8 cellular contexts compared by ENCODE assay signal in genomic region chr17:44115585-44116415, GRCh38. TPM values are rescaled to one million over a fixed set of nuclear protein-coding genes. Genes with fewer than 3 reads are reported as not detected.
A peak's percentile ranks its signal among the peaks of the same experiment; 100 is the strongest.
DNase-seq lines count a peak whose midpoint lies in the region; ATAC-seq, FAIRE-seq and TF ChIP-seq lines count a peak whose summit lies in the region.

No MANE protein-coding gene starts in this region.

- H3K9me2 ChIP-seq in PC-9 (ENCODE audit: insufficient read depth), result no peaks in the 10 kb centered on the region

- peaks cover 8% of the 10 kb centered on the region; the same call in 1 of the 2 replicates for H3F3A ChIP-seq in PC-9 (ENCODE audit: insufficient read depth, low read depth)

- peaks cover 17% of the 10 kb centered on the region for H3K4me1 Mint-ChIP-seq in activated CD4-positive, alpha-beta T cell treated with anti-CD3 and anti-CD28 coated beads, Interleukin-2, amount 10 ng/mL, durations not matched to agents 7 days and 5 days

- POLR2A ChIA-PET in activated CD4-positive, alpha-beta T cell treated with anti-CD3 and anti-CD28 coated beads, Interleukin-2, amount 10 ng/mL, durations not matched to agents 7 days and 5 days (lab: Charles Lee), result no interaction called here
- POLR2A ChIA-PET in PC-9 (lab: Charles Lee; ENCODE audit: unreplicated experiment), result interaction anchor here (0.6 kb wide), 1 partner anchor 34 kb away, joined by 7 read pairs; no protein-coding TSS in a partner anchor

- no peak for FAIRE-seq in pancreas (lab: Jason Lieb, UNC)

- H3K4me1 ChIP-seq in PC-9 (replicated peaks; ENCODE audit: insufficient read depth) (peaks cover 16% of the 10 kb centered on the region), pancreas (peaks cover 9 to 17% (median 11%) of the 10 kb centered on the region in 3 donors)

- intact Hi-C loops in PC-9 (cut with micrococcal nuclease; ENCODE audit: unreplicated experiment), result loop anchor here (1.0 kb wide), 1 partner anchor 32 kb away; no protein-coding TSS in a partner anchor
- intact Hi-C loops in dorsolateral prefrontal cortex (cut with DNase I), result no loop called here
- intact Hi-C loops in pancreas (cut with DNase I), result no loop called here

- BruUV-seq in PC-9 (replicated peaks; lab: Mats Ljungman, UMichigan), result no TSS peak

- H3K27ac ChIP-seq in PC-9 (no peak overlapping the region), dorsolateral prefrontal cortex (peak overlapping the region in 55 of 59 donors; percentile 1 to 98 (median 77)), pancreas (no peak overlapping the region)

- H3K4me3 Mint-ChIP-seq in activated CD4-positive, alpha-beta T cell treated with anti-CD3 and anti-CD28 coated beads, Interleukin-2, amount 10 ng/mL, durations not matched to agents 7 days and 5 days, result no peak overlapping the region

- TF ChIP-seq CTCF in PC-9 (conservative IDR thresholded peaks at IDR 0.05) (peak; percentile 89), dorsolateral prefrontal cortex (IDR thresholded peaks at IDR 0.05 in 54 of 56, conservative IDR thresholded peaks at IDR 0.05 in 2 of 56; ENCODE audit: low read depth in 1 of 56, partially characterized antibody in 56 of 56) (peak; percentile 43 to 91 (median 79)), pancreas (IDR thresholded peaks at IDR 0.05) (peak in 3 of 4 donors; percentile 30 to 38 (median 30))

- CTCF ChIA-PET in activated CD4-positive, alpha-beta T cell treated with anti-CD3 and anti-CD28 coated beads, Interleukin-2, amount 10 ng/mL, durations not matched to agents 7 days and 5 days (lab: Charles Lee), result interaction anchor here (0.5 to 1.6 kb wide), 10 partner anchors 9 to 212 kb away, joined by 3 to 6 read pairs (median 4); no protein-coding TSS in a partner anchor
- CTCF ChIA-PET in PC-9 (lab: Charles Lee), result interaction anchor here (0.5 to 0.7 kb wide), 3 partner anchors 53 to 103 kb away, joined by 3 to 4 read pairs (median 3); no protein-coding TSS in a partner anchor

- DNase-seq in activated CD4-positive, alpha-beta T cell treated with anti-CD3 and anti-CD28 coated beads, Interleukin-2, amount 10 ng/mL, durations not matched to agents 7 days and 5 days, result peak; percentile 30
- DNase-seq in activated CD4-positive, alpha-beta T cell treated with anti-CD3 and anti-CD28 coated beads, Interleukin-2, amount 50 U/mL, for 1 hour, result no peak
- DNase-seq in PC-9 (peak in 1 of 2 experiments; percentile 42), dorsolateral prefrontal cortex (peak in 2 of 10 donors; percentile 44 to 45), pancreas (peak in 1 of 6 donors; percentile 65), NCI-H748 treated with DMSO at 0.1 percent for 48 hours (lab: John Stamatoyannopoulos, UW) (no peak)
- DNase-seq in activated T-cell treated with anti-CD3 and anti-CD28 coated beads, Interleukin-2, amount 50 U/mL, for 1 hour, result no peak

- H3K36me3 Mint-ChIP-seq in activated CD4-positive, alpha-beta T cell treated with anti-CD3 and anti-CD28 coated beads, Interleukin-2, amount 10 ng/mL, durations not matched to agents 7 days and 5 days (ENCODE audit: low read depth), result no peaks in the 10 kb centered on the region

- no peaks in the 10 kb centered on the region for H3K79me2 ChIP-seq in PC-9 (ENCODE audit: low read depth)

- 58 to 69% methylated on average over 9 to 11 of the region's 11 CpGs for WGBS in pancreas, 2 donors

- H3K27me3 Mint-ChIP-seq in activated CD4-positive, alpha-beta T cell treated with anti-CD3 and anti-CD28 coated beads, Interleukin-2, amount 10 ng/mL, durations not matched to agents 7 days and 5 days, result no peaks in the 10 kb centered on the region

- H3K9me3 ChIP-seq in PC-9 (ENCODE audit: insufficient read depth, low read depth) (no peaks in the 10 kb centered on the region), pancreas (no peaks in the 10 kb centered on the region)

- H3K27me3 ChIP-seq in PC-9 (ENCODE audit: insufficient read depth, low read depth), result no peaks in the 10 kb centered on the region
- H3K27me3 ChIP-seq in dorsolateral prefrontal cortex, result no peaks in the 10 kb centered on the region
- H3K27me3 ChIP-seq in pancreas, result no peaks in the 10 kb centered on the region

- no peak overlapping the region for H3K27ac Mint-ChIP-seq in activated CD4-positive, alpha-beta T cell treated with anti-CD3 and anti-CD28 coated beads, Interleukin-2, amount 10 ng/mL, durations not matched to agents 7 days and 5 days

- ATAC-seq in pancreas (no peak), HG02610 (IDR thresholded peaks at IDR 0.05; ENCODE audit: unreplicated experiment) (no peak)

- H4K20me1 ChIP-seq in PC-9 (ENCODE audit: insufficient read depth), result peaks cover 8% of the 10 kb centered on the region; the same call in 1 of the 2 replicates

- no peak overlapping the region for H3K4me2 ChIP-seq in PC-9

- H3K9me3 Mint-ChIP-seq in activated CD4-positive, alpha-beta T cell treated with anti-CD3 and anti-CD28 coated beads, Interleukin-2, amount 10 ng/mL, durations not matched to agents 7 days and 5 days, result no peaks in the 10 kb centered on the region

- H3K36me3 ChIP-seq in PC-9 (ENCODE audit: low read depth) (no peaks in the 10 kb centered on the region), pancreas (peaks cover 0 to 6% (median 0%) of the 10 kb centered on the region in 3 donors)

- no peak overlapping the region for H2AFZ ChIP-seq in PC-9

- H3K4me3 ChIP-seq in PC-9 (no peak overlapping the region), dorsolateral prefrontal cortex (peak overlapping the region in 5 of 59 donors; percentile 0 to 27 (median 17)), pancreas (no peak overlapping the region)

RNA-seq across cellular contexts. Expression of gene HDAC5, which starts 7.6 kb away (rescaled TPM):
- total RNA-seq in activated CD4-positive, alpha-beta T cell treated with anti-CD3 and anti-CD28 coated beads, Interleukin-2, amount 10 ng/mL, durations not matched to agents 7 days and 5 days, result 10 to 100 TPM; 27.0 to 32.3 TPM
- total RNA-seq in PC-9 (2021) (24.0 and 40.5 TPM in 2 replicates), dorsolateral prefrontal cortex (100 to 1,000 TPM in 88 of 120 experiments, 10 to 100 TPM in 32; 70.3 to 155 (median 110) TPM), pancreas (10 to 100 TPM; 10.9 to 32.1 (median 16.1) TPM)
- polyA plus RNA-seq in pancreas, result 10 to 100 TPM; 25.8 to 38.1 TPM

RNA-seq across cellular contexts. Expression of gene HROB, which starts 25.9 kb away (rescaled TPM):
- 10 to 100 TPM; 15.1 to 16.4 TPM for total RNA-seq in activated CD4-positive, alpha-beta T cell treated with anti-CD3 and anti-CD28 coated beads, Interleukin-2, amount 10 ng/mL, durations not matched to agents 7 days and 5 days
- total RNA-seq in PC-9 (2021) (14.5 and 15.7 TPM in 2 replicates), dorsolateral prefrontal cortex (1 to 10 TPM in 35 of 120 experiments, under 1 TPM in 74, not detected in 11; 0.19 to 2.8 (median 0.78) TPM), pancreas (under 1 TPM; 0.09 to 0.97 (median 0.45) TPM)
- under 1 TPM; 0.27 to 0.40 TPM for polyA plus RNA-seq in pancreas

RNA-seq across cellular contexts. Expression of gene G6PC3, which starts 45.3 kb away (rescaled TPM):
- 10 to 100 TPM; 18.1 to 25.2 TPM for total RNA-seq in activated CD4-positive, alpha-beta T cell treated with anti-CD3 and anti-CD28 coated beads, Interleukin-2, amount 10 ng/mL, durations not matched to agents 7 days and 5 days
- 69.3 and 70.9 TPM in 2 replicates for total RNA-seq in PC-9 (2021)
- total RNA-seq in dorsolateral prefrontal cortex, result 10 to 100 TPM; 29.8 to 60.2 (median 41.8) TPM
- 10 to 100 TPM in 5 of 6 donors, 1 to 10 TPM in 1; 9.1 to 28.0 (median 24.0) TPM for total RNA-seq in pancreas
- 10 to 100 TPM; 48.3 to 54.2 TPM for polyA plus RNA-seq in pancreas

RNA-seq across cellular contexts. Expression of gene LSM12, which starts 49.3 kb away (rescaled TPM):
- 10 to 100 TPM; 59.3 to 64.8 TPM for total RNA-seq in activated CD4-positive, alpha-beta T cell treated with anti-CD3 and anti-CD28 coated beads, Interleukin-2, amount 10 ng/mL, durations not matched to agents 7 days and 5 days
- total RNA-seq in PC-9 (2021), result 60.9 and 62.7 TPM in 2 replicates
- total RNA-seq in dorsolateral prefrontal cortex, result 10 to 100 TPM; 27.5 to 55.0 (median 39.7) TPM
- total RNA-seq in pancreas, result 10 to 100 TPM; 19.0 to 29.6 (median 25.7) TPM
- 10 to 100 TPM; 14.5 to 21.3 TPM for polyA plus RNA-seq in pancreas

RNA-seq across cellular contexts. Expression of gene ASB16, which starts 54.7 kb away (rescaled TPM):
- total RNA-seq in activated CD4-positive, alpha-beta T cell treated with anti-CD3 and anti-CD28 coated beads, Interleukin-2, amount 10 ng/mL, durations not matched to agents 7 days and 5 days, result under 1 TPM in 1 of 2 experiments, not detected in 1; 0.30 TPM
- total RNA-seq in PC-9 (2021), result not detected in 2 replicates
- 1 to 10 TPM in 26 of 120 experiments, under 1 TPM in 78, not detected in 16; 0.23 to 3.2 (median 0.64) TPM for total RNA-seq in dorsolateral prefrontal cortex
- total RNA-seq in pancreas, result 1 to 10 TPM; 1.1 to 3.9 (median 2.3) TPM
- 1 to 10 TPM; 1.9 to 2.9 TPM for polyA plus RNA-seq in pancreas

Comparison
In these comparisons a context has a peak if more than half of its experiments do, and no peak if none do; other contexts are left out.
1. H3K27ac ChIP-seq: peak in dorsolateral prefrontal cortex (55 of 59); none in PC-9 (single experiment) and pancreas (0 of 4).
2. CTCF ChIP-seq: peak in every context shown above with its lines; median percentile 89 in PC-9; 79 in dorsolateral prefrontal cortex; 30 in pancreas.